ENCODE assay signal across 35 cellular contexts in the genomic region with DNA sequence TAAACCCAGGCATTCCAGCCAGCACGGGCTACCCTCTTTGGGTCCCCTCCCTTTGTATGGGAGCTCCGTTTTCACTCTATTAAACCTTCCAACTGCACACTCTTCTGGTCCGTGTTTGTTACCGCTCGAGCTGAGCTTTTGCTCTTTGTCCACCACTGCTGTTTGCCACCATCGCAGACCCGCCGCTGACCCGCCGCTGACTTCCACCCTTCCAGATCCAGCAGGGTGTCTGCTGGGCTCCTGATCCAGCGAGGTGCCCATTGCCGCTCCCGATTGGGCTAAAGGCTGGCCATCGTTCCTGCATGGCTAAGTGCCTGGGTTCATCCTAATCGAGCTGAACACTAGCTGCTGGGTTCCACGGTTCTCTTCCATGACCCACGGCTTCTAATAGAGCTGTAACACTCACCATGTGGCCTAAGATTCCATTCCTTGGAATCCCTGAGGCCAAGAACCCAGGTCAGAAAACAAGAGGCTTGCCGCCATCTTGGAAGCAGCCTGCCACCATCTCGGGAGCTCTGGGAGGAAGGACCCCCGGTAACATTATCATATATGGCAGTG.
"Had no signal": no experiment of that assay in that cellular context is flagged by ENCODE, and none has a peak within 500 bp of the region (broad histone marks: within the 10 kb centered on the region; RNA-seq: fewer than 3 reads in every experiment).

No MANE protein-coding gene starts in this region.

- DNase-seq: activated B cell treated with CpG ODN at 0.5 μM for 24 hours; activated CD4-positive, alpha-beta memory T cell treated with anti-CD3 and anti-CD28 coated beads for 36 hours; activated CD4-positive, alpha-beta T cell treated with anti-CD3 and anti-CD28 coated beads for 4 hours; activated CD4-positive, alpha-beta T cell treated with anti-CD3 and anti-CD28 coated beads, Interleukin-2, amount 10 ng/mL, durations not matched to agents 24 days and 14 days; activated CD4-positive, alpha-beta T cell treated with anti-CD3 and anti-CD28 coated beads, Interleukin-2, amount 50 U/mL, for 1 hour; activated CD4-positive, alpha-beta T cell treated with anti-CD3 and anti-CD28 coated beads, Interleukin-2, amount 50 U/mL, for 4 hours; activated CD4-positive, CD25-positive, alpha-beta regulatory T cell treated with anti-CD3 and anti-CD28 coated beads, Interleukin-2, amount 50 U/mL, for 72 hours; activated CD8-positive, alpha-beta memory T cell treated with anti-CD3 and anti-CD28 coated beads, Interleukin-2, amount 50 U/mL, for 4 hours; activated CD8-positive, alpha-beta T cell treated with anti-CD3 and anti-CD28 coated beads for 36 hours; activated effector memory CD4-positive, alpha-beta T cell treated with anti-CD3 and anti-CD28 coated beads, Interleukin-2, amount 50 U/mL, for 16 hours; activated gamma-delta T cell treated with Interleukin-2 at 50 U/mL for 16 hours; activated naive CD4-positive, alpha-beta T cell; activated naive CD4-positive, alpha-beta T cell treated with anti-CD3 and anti-CD28 coated beads for 36 hours; activated naive CD4-positive, alpha-beta T cell treated with anti-CD3 and anti-CD28 coated beads, Interleukin-2, amount 50 U/mL, for 16 hours; activated naive CD8-positive, alpha-beta T cell treated with anti-CD3 and anti-CD28 coated beads for 36 hours; activated T-cell treated with anti-CD3 and anti-CD28 coated beads for 4 hours; activated T-cell treated with anti-CD3 and anti-CD28 coated beads, Interleukin-2, amount 50 U/mL, for 24 hours; activated T-cell treated with anti-CD3 and anti-CD28 coated beads, Interleukin-2, amount 50 U/mL, for 72 hours; adrenal gland; amniotic stem cell; aorta; body of pancreas; brain microvascular endothelial cell; central memory CD4-positive, alpha-beta T cell; T-cell; T-helper 2 cell; T-helper 9 cell had no signal

- H3K27me3 ChIP-seq: adrenal gland, body of pancreas, brain microvascular endothelial cell, breast epithelium had no signal

- H3K27ac Mint-ChIP-seq: activated B cell treated with CpG ODN at 0.5 μM for 24 hours; activated CD4-positive, alpha-beta memory T cell treated with anti-CD3 and anti-CD28 coated beads for 36 hours; activated CD4-positive, alpha-beta T cell treated with anti-CD3 and anti-CD28 coated beads, Interleukin-2, amount 10 ng/mL, durations not matched to agents 24 days and 14 days; activated CD8-positive, alpha-beta T cell treated with anti-CD3 and anti-CD28 coated beads for 36 hours; activated naive CD4-positive, alpha-beta T cell treated with anti-CD3 and anti-CD28 coated beads for 36 hours; activated naive CD4-positive, alpha-beta T cell treated with anti-CD3 and anti-CD28 coated beads, Interleukin-2, amount 50 U/mL, for 72 hours; activated naive CD8-positive, alpha-beta T cell treated with anti-CD3 and anti-CD28 coated beads for 36 hours; activated T-cell treated with anti-CD3 and anti-CD28 coated beads, Interleukin-2, amount 50 U/mL, for 24 hours; activated T-cell treated with anti-CD3 and anti-CD28 coated beads, Interleukin-2, amount 50 U/mL, for 72 hours; activated T-helper 1 cell treated with anti-CD3 and anti-CD28 coated beads, Interleukin-12 subunit alpha, Interleukin-12 subunit beta, Interleukin-2, Interleukin-4 antibody, amounts not matched to agents 30 ng/mL and 10 ng/mL and 1 ng/mL, durations not matched to agents 14 hours and 24 hours and 36 hours; activated T-helper 17 cell treated with anti-CD3 and anti-CD28 coated beads, Interleukin-2, amount 50 U/mL, for 72 hours; T-cell; T-helper 2 cell treated with Interferon-gamma antibody and Interleukin-4, amounts not matched to agents 5 μg/mL and 100 μg/mL, for 36 hours had no signal

- ATAC-seq: activated CD8-positive, alpha-beta T cell treated with anti-CD3 and anti-CD28 coated beads for 36 hours; activated naive CD4-positive, alpha-beta T cell treated with anti-CD3 and anti-CD28 coated beads, Interleukin-2, amount 50 U/mL, for 72 hours; activated T-cell treated with anti-CD3 and anti-CD28 coated beads, Interleukin-2, amount 50 U/mL, for 72 hours; activated T-helper 17 cell treated with anti-CD3 and anti-CD28 coated beads, Interleukin-2, amount 50 U/mL, for 72 hours; body of pancreas; T-cell had no signal

- FAIRE-seq: astrocyte, TTC549 had no signal

- H3K36me3 ChIP-seq: adrenal gland, brain microvascular endothelial cell, breast epithelium had no signal

- H3K4me1 ChIP-seq: adrenal gland, breast epithelium had no signal

- H3K27ac ChIP-seq: adrenal gland, body of pancreas, brain microvascular endothelial cell, breast epithelium, VCaP had no signal

- H3K4me3 Mint-ChIP-seq: activated B cell treated with CpG ODN at 0.5 μM for 24 hours; activated CD4-positive, alpha-beta memory T cell treated with anti-CD3 and anti-CD28 coated beads for 36 hours; activated CD4-positive, alpha-beta T cell treated with anti-CD3 and anti-CD28 coated beads, Interleukin-2, amount 10 ng/mL, durations not matched to agents 24 days and 14 days; activated CD8-positive, alpha-beta T cell treated with anti-CD3 and anti-CD28 coated beads for 36 hours; activated naive CD4-positive, alpha-beta T cell treated with anti-CD3 and anti-CD28 coated beads for 36 hours; activated naive CD8-positive, alpha-beta T cell treated with anti-CD3 and anti-CD28 coated beads for 36 hours; activated T-cell treated with anti-CD3 and anti-CD28 coated beads, Interleukin-2, amount 50 U/mL, for 24 hours; activated T-cell treated with anti-CD3 and anti-CD28 coated beads, Interleukin-2, amount 50 U/mL, for 72 hours; activated T-helper 1 cell treated with anti-CD3 and anti-CD28 coated beads, Interleukin-12 subunit alpha, Interleukin-12 subunit beta, Interleukin-2, Interleukin-4 antibody, amounts not matched to agents 30 ng/mL and 10 ng/mL and 1 ng/mL, durations not matched to agents 14 hours and 24 hours and 36 hours; activated T-helper 17 cell treated with anti-CD3 and anti-CD28 coated beads, Interleukin-2, amount 50 U/mL, for 72 hours; T-cell; T-helper 2 cell treated with Interferon-gamma antibody and Interleukin-4, amounts not matched to agents 5 μg/mL and 100 μg/mL, for 36 hours had no signal

- H3K9me3 ChIP-seq: adrenal gland, body of pancreas, breast epithelium had no signal

- H3K27me3 Mint-ChIP-seq: activated B cell treated with CpG ODN at 0.5 μM for 24 hours; activated CD4-positive, alpha-beta memory T cell treated with anti-CD3 and anti-CD28 coated beads for 36 hours; activated CD4-positive, alpha-beta T cell treated with anti-CD3 and anti-CD28 coated beads, Interleukin-2, amount 10 ng/mL, durations not matched to agents 24 days and 14 days; activated CD8-positive, alpha-beta T cell treated with anti-CD3 and anti-CD28 coated beads for 36 hours; activated naive CD8-positive, alpha-beta T cell treated with anti-CD3 and anti-CD28 coated beads for 36 hours; activated T-cell treated with anti-CD3 and anti-CD28 coated beads, Interleukin-2, amount 50 U/mL, for 24 hours; activated T-helper 17 cell treated with anti-CD3 and anti-CD28 coated beads, Interleukin-2, amount 50 U/mL, for 72 hours; T-cell had no signal

- H3K4me3 ChIP-seq: adrenal gland, body of pancreas, breast epithelium had no signal

- H3K4me1 Mint-ChIP-seq: activated CD4-positive, alpha-beta T cell treated with anti-CD3 and anti-CD28 coated beads, Interleukin-2, amount 10 ng/mL, durations not matched to agents 24 days and 14 days had no signal
